ENCODE assay signal across 27 cellular contexts in the genomic region with DNA sequence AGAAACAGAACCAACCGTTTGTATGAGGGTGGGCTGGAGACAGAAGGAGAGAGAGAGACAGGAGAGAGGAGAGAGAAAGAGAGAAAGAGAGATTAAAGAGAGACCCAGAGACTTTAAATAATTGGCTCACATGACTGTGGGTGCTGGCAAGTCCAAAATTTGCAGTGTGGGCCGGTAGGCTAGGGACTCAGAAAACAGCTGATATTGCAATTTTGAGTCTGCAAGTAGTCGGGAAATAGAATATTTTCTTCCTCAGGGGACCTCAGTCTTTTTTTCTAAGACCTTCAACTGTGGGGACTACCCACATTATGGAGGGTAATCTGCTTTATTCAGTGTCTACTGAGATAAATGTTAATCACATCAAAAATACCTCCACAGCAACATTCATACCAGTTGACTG.
"Had no signal": no experiment of that assay in that cellular context is flagged by ENCODE, and none has a peak within 500 bp of the region (broad histone marks: within the 10 kb centered on the region; RNA-seq: fewer than 3 reads in every experiment).

No MANE protein-coding gene starts in this region.

- H3K27ac ChIP-seq: stomach, suprapubic skin, testis, thoracic aorta, thyroid gland, tibial artery, tibial nerve, transverse colon, upper lobe of left lung, upper lobe of right lung, uterus, vagina had no signal

- H3K27me3 ChIP-seq: stomach, suprapubic skin, testis, thyroid gland, tibial artery, tibial nerve, transverse colon, upper lobe of left lung, upper lobe of right lung, uterus, vagina had no signal

- H3K4me1 ChIP-seq: stomach, suprapubic skin, testis, thyroid gland, tibial artery, tibial nerve, transverse colon, upper lobe of left lung, upper lobe of right lung, uterus, vagina had no signal

- FAIRE-seq: urothelium cell line had no signal

- H3K4me3 ChIP-seq: stomach, suprapubic skin, testis, thoracic aorta, thyroid gland, tibial artery, tibial nerve, transverse colon, upper lobe of left lung, upper lobe of right lung, uterus, vagina had no signal

- DNase-seq: stimulated activated CD4-positive, alpha-beta T cell treated with anti-CD3 and anti-CD28 coated beads, Interleukin-2, amount 100 ng/mL, for 48 hours; stimulated activated CD4-positive, alpha-beta T cell treated with anti-CD3 and anti-CD28 coated beads, Interleukin-4, amount 100 ng/mL, for 1 hour; stimulated activated CD4-positive, alpha-beta T cell treated with anti-CD3 and anti-CD28 coated beads, Interleukin-4, amount 100 ng/mL, for 24 hours; stimulated activated CD4-positive, alpha-beta T cell treated with anti-CD3 and anti-CD28 coated beads, Interleukin-4, amount 100 ng/mL, for 4 hours; stimulated activated CD8-positive, alpha-beta memory T cell treated with anti-CD3 and anti-CD28 coated beads, Interleukin-4, amount 100 ng/mL, for 48 hours; stimulated activated naive B cell treated with anti-CD40 and anti-IgM and Interleukin-4, amounts not matched to agents 10 μg/mL and 1 μg/mL and 100 μg/mL, for 72 hours; stimulated activated naive CD4-positive, alpha-beta T cell; stimulated activated naive CD4-positive, alpha-beta T cell treated with Interleukin-2 at 50 U/mL for 16 hours; stimulated activated naive CD8-positive, alpha-beta T cell treated with anti-CD3 and anti-CD28 coated beads, Interleukin-15, amount 100 ng/mL, for 72 hours; stimulated activated naive CD8-positive, alpha-beta T cell treated with anti-CD3 and anti-CD28 coated beads, Interleukin-15, Interleukin-2, amounts not matched to agents 100 U/mL and 50 U/mL, for 24 hours; stomach; substantia nigra; testis; thyroid gland; tibial artery; transverse colon; trophoblast cell; upper lobe of left lung; upper lobe of right lung; uterus had no signal

- ATAC-seq: stimulated activated effector memory CD8-positive, alpha-beta T cell treated with anti-CD3 and anti-CD28 coated beads, Interleukin-12 subunit alpha, Interleukin-12 subunit beta, amount 100 ng/mL, for 72 hours; stimulated activated memory B cell treated with anti-CD40 and anti-IgM and Interleukin-4, amounts not matched to agents 10 μg/mL and 1 μg/mL and 100 μg/mL, for 72 hours; stimulated activated naive B cell treated with anti-CD40 and anti-IgM and Interleukin-4, amounts not matched to agents 10 μg/mL and 1 μg/mL and 100 μg/mL, for 72 hours; stimulated activated naive CD8-positive, alpha-beta T cell treated with anti-CD3 and anti-CD28 coated beads, Interleukin-15, amount 100 ng/mL, for 72 hours; stimulated activated naive CD8-positive, alpha-beta T cell treated with anti-CD3 and anti-CD28 coated beads, Interleukin-15, Interleukin-2, amounts not matched to agents 100 U/mL and 50 U/mL, for 24 hours; upper lobe of right lung had no signal

- H3K9me3 ChIP-seq: suprapubic skin, testis, thoracic aorta, thyroid gland, tibial artery, transverse colon, upper lobe of left lung, upper lobe of right lung, vagina had no signal

- H3K36me3 ChIP-seq: stomach, suprapubic skin, thoracic aorta, thyroid gland, tibial artery, tibial nerve, transverse colon, upper lobe of left lung, upper lobe of right lung, uterus, vagina had no signal
